ENCODE assay signal across 24 cellular contexts in the genomic region with DNA sequence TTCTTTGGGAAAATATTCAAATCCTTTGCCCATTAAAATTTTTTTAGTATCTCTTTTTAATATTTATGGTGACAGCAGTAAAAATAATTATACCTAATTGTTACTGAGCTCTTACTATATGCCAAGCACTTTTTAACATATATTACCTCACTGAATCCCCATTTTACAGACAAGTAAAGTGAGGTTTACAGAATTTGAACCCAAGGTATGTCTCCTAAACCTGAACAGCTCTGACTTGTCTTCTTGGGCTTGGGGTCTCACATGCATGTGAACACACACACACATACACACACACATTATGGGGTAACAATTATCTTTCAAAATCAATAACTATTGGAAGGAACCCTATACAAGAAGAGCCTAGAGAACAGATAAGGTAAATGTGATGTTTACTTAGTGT.
DNase-seq lines count a peak whose midpoint lies in the region; ATAC-seq, FAIRE-seq and TF ChIP-seq lines count a peak whose summit lies in the region.
"Had no signal": no experiment of that assay in that cellular context is flagged by ENCODE, and none has a peak within 500 bp of the region (broad histone marks: within the 10 kb centered on the region; RNA-seq: fewer than 3 reads in every experiment).

No MANE protein-coding gene starts in this region.

- no peak overlapping the region for H3K4me3 ChIP-seq in K562
- H3K4me3 ChIP-seq: BLaER1, GM12878 had no signal

- in situ Hi-C loops in K562 (cut with MboI): no loop called here

- intact Hi-C loops in K562 (cut with micrococcal nuclease): no loop called here

- H3K27ac ChIP-seq in K562 (ENCODE audit: extremely low read depth, low read depth, low read length): no peak overlapping the region
- H3K27ac ChIP-seq: BLaER1 had no signal

- CTCF ChIA-PET in K562 (lab: Yijun Ruan, JAX; ENCODE audit: low intra/inter-chr PET ratio): no interaction called here

- H2AFZ ChIP-seq in K562 (ENCODE audit: low read depth, low read length): no peak overlapping the region

- no peak overlapping the region for H3K4me2 ChIP-seq in K562 (ENCODE audit: insufficient read depth, low read length)
- H3K4me2 ChIP-seq: BLaER1 had no signal

- BruUV-seq in K562 (replicated peaks; lab: Mats Ljungman, UMichigan): no TSS peak

- no peaks in the 10 kb centered on the region for H3K79me2 ChIP-seq in K562 (ENCODE audit: control insufficient read depth, insufficient read depth, low read length)

- no peaks in the 10 kb centered on the region for H3K27me3 ChIP-seq in K562 (ENCODE audit: control insufficient read depth in 2 of 2, insufficient read depth in 2 of 2, low read length in 2 of 2)
- H3K27me3 ChIP-seq: BE2C, BLaER1 had no signal

- POLR2A ChIA-PET in K562 (lab: Yijun Ruan, JAX): no interaction called here

- H3K36me3 ChIP-seq in K562 (ENCODE audit: control insufficient read depth, insufficient read depth, low read length): no peaks in the 10 kb centered on the region

- no peak for ATAC-seq in K562
- ATAC-seq: GM12878 had no signal

- TF ChIP-seq EP300 in K562 (IDR thresholded peaks at IDR 0.05; ENCODE audit: low read length): no peak

- H3K4me1 ChIP-seq in K562 (replicated peaks in 1 of 2; ENCODE audit: control insufficient read depth in 2 of 2, insufficient read depth in 2 of 2, low read length in 2 of 2): no peaks in the 10 kb centered on the region
- H3K4me1 ChIP-seq: BE2C, BLaER1 had no signal

- no peaks in the 10 kb centered on the region for H3K9me3 ChIP-seq in K562 (replicated peaks; ENCODE audit: control insufficient read depth, insufficient read depth, low read depth, low read length)
- H3K9me3 ChIP-seq: BE2C, BLaER1 had no signal

- no peak for TF ChIP-seq CTCF in K562 (IDR thresholded peaks at IDR 0.05 in 2 of 3, conservative IDR thresholded peaks at IDR 0.05 in 1 of 3; ENCODE audit: insufficient read depth in 2 of 3, low read depth in 1 of 3, low read length in 3 of 3)

- no peak overlapping the region for H3K9ac ChIP-seq in K562 (ENCODE audit: insufficient read depth in 1 of 2, low read depth in 2 of 2, low read length in 2 of 2)
- H3K9ac ChIP-seq: BLaER1 had no signal

- TF ChIP-seq POLR2A in GM12892 (IDR thresholded peaks at IDR 0.05; ENCODE audit: low read depth, low read length): no peak
- no peak for TF ChIP-seq POLR2A in K562 (conservative IDR thresholded peaks at IDR 0.05)

- no peaks in the 10 kb centered on the region for H4K20me1 ChIP-seq in K562 (replicated peaks; ENCODE audit: control insufficient read depth, insufficient read depth, low read length)
- H4K20me1 ChIP-seq: BLaER1 had no signal

- DNase-seq in GM12892 (ENCODE audit: insufficient read length) (no peak), K562 (ENCODE audit: extremely low read depth in 1 of 4, low spot score in 3 of 4) (no peak), urothelium cell line (ENCODE audit: low spot score) (no peak), NCI-H1417 treated with DMSO at 0.1 percent for 48 hours (lab: John Stamatoyannopoulos, UW) (no peak)
- DNase-seq in activated CD4-positive, alpha-beta T cell treated with anti-CD3 and anti-CD28 coated beads for 4 hours: no peak
- DNase-seq: 8988T; ACHN; BE2C; C1 segment of cervical spinal cord; CD4-positive, alpha-beta memory T cell; CD4-positive, CD25-positive, alpha-beta regulatory T cell; CD8-positive, alpha-beta memory T cell; COR-L47; DMS 273 treated with DMSO at 0.1 percent for 48 hours; DMS153; DMS53; DMS79; DND-41; EL; GDM1 had no signal

- TF ChIP-seq RAD21 in K562 (CRISPR knock-in tag; conservative IDR thresholded peaks at IDR 0.05 in 1 of 2, IDR thresholded peaks at IDR 0.05 in 1 of 2): no peak

- no peaks in the 10 kb centered on the region for H3K9me1 ChIP-seq in K562 (ENCODE audit: control insufficient read depth, insufficient read depth, low read length)

- FAIRE-seq in GM12892 (lab: Jason Lieb, UNC): peak; percentile 9
- FAIRE-seq in K562 (lab: Jason Lieb, UNC): no peak
- peak; percentile 23 for FAIRE-seq in urothelium cell line (lab: Jason Lieb, UNC)
- FAIRE-seq: A204.1, GM12878, GM19239 had no signal

TF ChIP-seq in K562, 482 proteins besides CTCF, POLR2A, EP300 and RAD21:
- TF ChIP-seq RBM25 (IDR thresholded peaks at IDR 0.05; ENCODE audit: low read depth, low read length, severe bottlenecking): peak; percentile 54
- TF ChIP-seq, protein P1, sequence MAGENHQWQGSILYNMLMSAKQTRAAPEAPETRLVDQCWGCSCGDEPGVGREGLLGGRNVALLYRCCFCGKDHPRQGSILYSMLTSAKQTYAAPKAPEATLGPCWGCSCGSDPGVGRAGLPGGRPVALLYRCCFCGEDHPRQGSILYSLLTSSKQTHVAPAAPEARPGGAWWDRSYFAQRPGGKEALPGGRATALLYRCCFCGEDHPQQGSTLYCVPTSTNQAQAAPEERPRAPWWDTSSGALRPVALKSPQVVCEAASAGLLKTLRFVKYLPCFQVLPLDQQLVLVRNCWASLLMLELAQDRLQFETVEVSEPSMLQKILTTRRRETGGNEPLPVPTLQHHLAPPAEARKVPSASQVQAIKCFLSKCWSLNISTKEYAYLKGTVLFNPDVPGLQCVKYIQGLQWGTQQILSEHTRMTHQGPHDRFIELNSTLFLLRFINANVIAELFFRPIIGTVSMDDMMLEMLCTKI (IDR thresholded peaks at IDR 0.05; ENCODE audit: partially characterized antibody): no peak
- no peak for TF ChIP-seq ZFPM2 (CRISPR knock-in tag; IDR thresholded peaks at IDR 0.05)
